In the genomic region with DNA sequence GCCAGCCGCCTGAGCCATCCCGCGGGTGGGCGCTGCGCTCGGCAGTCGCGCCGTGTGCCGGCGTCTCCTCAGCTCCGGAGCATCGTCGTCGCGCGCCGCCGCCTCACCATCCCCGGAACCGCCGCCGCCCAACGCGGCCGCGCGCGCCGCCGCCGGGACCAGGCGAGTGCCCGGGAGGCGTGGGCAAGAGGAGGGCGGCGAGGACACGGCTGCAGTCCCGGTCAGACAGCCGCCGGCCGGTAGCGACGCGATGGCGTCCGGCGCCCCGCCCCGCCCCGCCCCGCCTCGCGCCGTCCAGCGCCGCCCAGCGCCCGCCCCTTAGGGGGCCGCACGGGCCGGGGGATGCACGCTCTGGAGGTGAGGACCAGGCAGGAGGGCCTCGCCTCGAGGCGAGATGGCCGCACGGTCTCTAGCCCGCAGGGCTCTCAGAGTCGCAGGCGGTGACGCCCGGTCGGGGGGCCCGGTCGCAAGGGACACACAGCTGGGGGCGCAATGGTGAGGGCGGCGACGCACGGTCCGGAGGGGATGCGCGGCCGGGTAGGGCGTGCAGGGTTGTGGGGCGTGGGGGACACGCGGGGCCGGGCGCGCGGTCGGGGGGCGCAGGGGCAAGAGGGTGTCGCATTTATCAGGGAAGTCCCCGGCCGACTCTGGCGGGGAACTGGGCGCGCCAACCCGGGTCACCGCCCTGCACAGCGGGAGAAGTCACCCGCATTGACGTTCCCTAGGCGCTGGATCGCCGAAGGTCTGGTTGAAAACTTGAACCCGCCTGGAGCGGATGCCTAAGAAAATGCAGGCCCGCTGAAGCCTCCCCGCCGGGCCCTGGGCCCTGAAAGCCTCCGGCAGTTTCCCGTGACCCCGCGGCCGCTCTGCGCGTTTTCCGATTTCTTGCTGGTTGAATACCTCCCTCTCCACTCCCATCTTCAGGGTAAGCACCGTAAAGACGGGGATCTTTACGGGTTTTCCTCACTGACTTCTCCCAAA, we compare ENCODE assay signal across 8 cellular contexts. TPM values are rescaled to one million over a fixed set of nuclear protein-coding genes. Genes with fewer than 3 reads are reported as not detected.
DNase-seq lines count a peak whose midpoint lies in the region; ATAC-seq and TF ChIP-seq lines count a peak whose summit lies in the region.

A gene (minus strand): TSS at position 259 of the 981 bp plus-strand sequence. CDS start 241 bp downstream, at position 18.

- H3K36me3 ChIP-seq in H7 (replicated peaks; ENCODE audit: control insufficient read depth, insufficient read depth, low read length): no peaks in the 10 kb centered on the region

- peak within 1 kb of the TSS; percentile 97 to 98 for H3K27ac ChIP-seq in coronary artery

- intact Hi-C loops in left colon (cut with DNase I, micrococcal nuclease): no loop called here

- DNase-seq in GM10266 (ENCODE audit: extremely low spot score) (peak; percentile 85), H7 (peak; percentile 90), NCI-H1105 (lab: John Stamatoyannopoulos, UW) (peak; percentile 70), coronary artery (ENCODE audit: low spot score) (peak; percentile 83), left colon (peak; percentile 75 to 78), NCI-H187 treated with DMSO at 0.1 percent for 48 hours (lab: John Stamatoyannopoulos, UW) (no peak)
- peak; percentile 7 for DNase-seq in stimulated activated CD4-positive, alpha-beta T cell treated with anti-CD3 and anti-CD28 coated beads, Interleukin-1b, Interleukin-23, amount 100 ng/mL, for 48 hours

- H3K4me3 ChIP-seq in H7 (ENCODE audit: insufficient read depth, low read depth, low read length) (peak within 1 kb of the TSS; percentile 67), coronary artery (peak within 1 kb of the TSS; percentile 78)

- peak; percentile 48 to 69 for ATAC-seq in activated CD4-positive, CD25-positive, alpha-beta regulatory T cell treated with anti-CD3 and anti-CD28 coated beads, Interleukin-2, amount 50 U/mL, for 24 hours
- peak; percentile 91 for ATAC-seq in left colon

- H3K27me3 ChIP-seq in H7 (ENCODE audit: control insufficient read depth, insufficient read depth, low read length): peaks cover 6% of the 10 kb centered on the region

- no peak for TF ChIP-seq CTCF in GM10266 (IDR thresholded peaks at IDR 0.05; ENCODE audit: control insufficient read depth, insufficient read depth, low read depth, missing control alignments)
- TF ChIP-seq CTCF in coronary artery (IDR thresholded peaks at IDR 0.05): no peak

RNA-seq across cellular contexts. Expression of the gene that starts here (rescaled TPM):
- 14.5 and 18.0 TPM in 2 replicates for total RNA-seq in H7 (2014; rRNA removed; shearing (Covaris generic))
- 10 to 100 TPM in 1 of 2 donors, 1 to 10 TPM in 1; 5.0 to 13.3 TPM for total RNA-seq in left colon
